ENCODE assay signal across 23 cellular contexts in the genomic region with DNA sequence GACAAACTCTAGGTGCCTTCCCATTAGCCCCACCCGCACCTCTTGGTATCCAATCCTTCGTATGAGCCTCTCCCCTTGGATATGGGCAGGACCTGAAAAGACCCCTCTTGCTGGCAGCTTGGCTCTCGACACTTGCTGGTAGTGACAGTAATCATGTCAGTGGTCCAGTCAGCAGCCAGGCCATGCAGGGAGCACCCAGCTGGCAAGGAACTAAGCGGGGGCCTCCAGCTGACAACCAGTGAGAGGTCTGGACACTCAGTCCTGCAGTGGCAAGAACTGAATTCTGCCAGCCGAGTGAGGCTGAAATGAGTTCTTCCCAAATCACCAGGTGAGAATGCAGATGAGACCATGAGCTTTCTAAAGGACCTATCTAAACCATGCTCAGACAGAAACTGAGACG.
"Had no signal": no experiment of that assay in that cellular context is flagged by ENCODE, and none has a peak within 500 bp of the region (broad histone marks: within the 10 kb centered on the region; RNA-seq: fewer than 3 reads in every experiment).

No MANE protein-coding gene starts in this region.

- H3K36me3 ChIP-seq: gastrocnemius medialis had no signal

- H3K4me1 ChIP-seq: colonic mucosa, gastrocnemius medialis, heart right ventricle, parathyroid adenoma, tibial nerve had no signal

- H3K9me3 ChIP-seq: colonic mucosa, gastrocnemius medialis had no signal

- DNase-seq: activated CD4-positive, alpha-beta memory T cell treated with anti-CD3 and anti-CD28 coated beads for 36 hours; activated CD4-positive, alpha-beta T cell treated with anti-CD3 and anti-CD28 coated beads for 1 hour; activated CD8-positive, alpha-beta memory T cell treated with anti-CD3 and anti-CD28 coated beads, Interleukin-2, amount 10 ng/mL, durations not matched to agents 7 days and 5 days; activated effector memory CD4-positive, alpha-beta T cell treated with Interleukin-2 at 50 U/mL for 16 hours; activated T-cell treated with anti-CD3 and anti-CD28 coated beads, Interleukin-2, amount 50 U/mL, for 1 hour; amniotic stem cell; central memory CD4-positive, alpha-beta T cell; colonic mucosa; effector CD4-positive, alpha-beta T cell; gastrocnemius medialis; heart right ventricle; islet precursor cell; midbrain; retina; stimulated activated CD4-positive, alpha-beta T cell treated with anti-CD3 and anti-CD28 coated beads, Interleukin-15, amount 100 ng/mL, for 24 hours; stimulated activated CD4-positive, alpha-beta T cell treated with anti-CD3 and anti-CD28 coated beads, Interleukin-4, amount 100 ng/mL, for 1 hour; stimulated activated naive CD4-positive, alpha-beta T cell treated with Interleukin-2 at 50 U/mL for 16 hours; substantia nigra had no signal

- ATAC-seq: activated CD8-positive, alpha-beta memory T cell treated with anti-CD3 and anti-CD28 coated beads, Interleukin-2, amount 10 ng/mL, durations not matched to agents 7 days and 5 days; gastrocnemius medialis; heart right ventricle had no signal

- H3K9ac ChIP-seq: parathyroid adenoma had no signal

- H3K79me2 ChIP-seq: parathyroid adenoma had no signal

- H3K27ac ChIP-seq: colonic mucosa, epithelial cell of prostate, gastrocnemius medialis, heart right ventricle, parathyroid adenoma, SK-N-MC, tibial nerve had no signal

- H2AFZ ChIP-seq: parathyroid adenoma had no signal

- H3K4me3 ChIP-seq: colonic mucosa, gastrocnemius medialis, heart right ventricle, lung, SK-N-MC, tibial nerve had no signal

- H3K27me3 ChIP-seq: colonic mucosa, gastrocnemius medialis, heart right ventricle, tibial nerve had no signal
